ENCODE assay signal across 22 cellular contexts in genomic region chr6:139265512-139266190, GRCh38. TPM values are rescaled to one million over a fixed set of nuclear protein-coding genes. Genes with fewer than 3 reads are reported as not detected.
DNase-seq lines count a peak whose midpoint lies in the region; ATAC-seq, FAIRE-seq and TF ChIP-seq lines count a peak whose summit lies in the region.
"Had no signal": no experiment of that assay in that cellular context is flagged by ENCODE, and none has a peak within 500 bp of the region (broad histone marks: within the 10 kb centered on the region; RNA-seq: fewer than 3 reads in every experiment).

No MANE protein-coding gene starts in this region.

- in situ Hi-C loops in HepG2 (cut with HindIII; ENCODE audit: extremely low pct_ligation_motif_present, low pct_unique_long_range_greater_than_20kb) (no loop called here), K562 (cut with MboI) (no loop called here)

- H4K20me1 ChIP-seq in HepG2 (ENCODE audit: insufficient read depth, low read length), result no peaks in the 10 kb centered on the region
- H4K20me1 ChIP-seq in Karpas-422 (ENCODE audit: insufficient read depth, low read depth, low read length), result no peaks in the 10 kb centered on the region
- H4K20me1 ChIP-seq in K562 (replicated peaks; ENCODE audit: control insufficient read depth, insufficient read depth, low read length), result no peaks in the 10 kb centered on the region

- no peak for TF ChIP-seq CTCF in right lobe of liver (IDR thresholded peaks at IDR 0.05)
- TF ChIP-seq CTCF in HepG2 (CRISPR knock-in tag; IDR thresholded peaks at IDR 0.05), result no peak
- no peak for TF ChIP-seq CTCF in K562 (IDR thresholded peaks at IDR 0.05 in 2 of 3, conservative IDR thresholded peaks at IDR 0.05 in 1 of 3; ENCODE audit: insufficient read depth in 2 of 3, low read depth in 1 of 3, low read length in 3 of 3)

- H3K9me2 ChIP-seq in Karpas-422 (replicated peaks; ENCODE audit: insufficient read depth, low read length), result no peaks in the 10 kb centered on the region

- H3K36me3 ChIP-seq in right lobe of liver (no peaks in the 10 kb centered on the region), HepG2 (replicated peaks in 1 of 2; ENCODE audit: control insufficient read depth in 1 of 2, insufficient read depth in 2 of 2, low read length in 2 of 2) (no peaks in the 10 kb centered on the region), Karpas-422 (ENCODE audit: insufficient read depth, low read length) (peaks cover 6% of the 10 kb centered on the region), K562 (ENCODE audit: control insufficient read depth, insufficient read depth, low read length) (no peaks in the 10 kb centered on the region)
- H3K36me3 ChIP-seq: SJSA1 had no signal

- no peaks in the 10 kb centered on the region for H3K9me1 ChIP-seq in K562 (ENCODE audit: control insufficient read depth, insufficient read depth, low read length)

- BruUV-seq in HepG2 (replicated peaks; lab: Mats Ljungman, UMichigan), result no TSS peak
- BruUV-seq in K562 (replicated peaks; lab: Mats Ljungman, UMichigan), result no TSS peak

- H3K9ac ChIP-seq in HepG2 (ENCODE audit: insufficient read depth, low read depth, low read length) (no peak overlapping the region), Karpas-422 (ENCODE audit: low read length) (peak overlapping the region; percentile 65), K562 (ENCODE audit: insufficient read depth in 1 of 2, low read depth in 2 of 2, low read length in 2 of 2) (no peak overlapping the region)

- H3K27me3 ChIP-seq in right lobe of liver, result no peaks in the 10 kb centered on the region
- H3K27me3 ChIP-seq in HepG2 (ENCODE audit: control insufficient read depth in 1 of 2, insufficient read depth in 2 of 2, low read length in 2 of 2), result 0 out of 5 replicates have a peak, but pooled peaks cover 0 to 3% of the 10 kb centered on the region in 2 experiments
- H3K27me3 ChIP-seq in Karpas-422 (ENCODE audit: low read length), result no peaks in the 10 kb centered on the region
- H3K27me3 ChIP-seq in K562 (ENCODE audit: control insufficient read depth in 2 of 2, insufficient read depth in 2 of 2, low read length in 2 of 2), result peaks cover 11 to 20% of the 10 kb centered on the region in 2 experiments; a peak in 2 of 5 replicates
- H3K27me3 ChIP-seq: SJSA1 had no signal

- FAIRE-seq in HepG2 (lab: Jason Lieb, UNC) (no peak), K562 (lab: Jason Lieb, UNC) (no peak)
- FAIRE-seq: GM12878, H54 had no signal

- DNase-seq in right lobe of liver, result no peak
- no peak for DNase-seq in HepG2 (ENCODE audit: low spot score)
- peak; percentile 83 for DNase-seq in Karpas-422
- no peak for DNase-seq in K562 (ENCODE audit: extremely low read depth in 1 of 4, low spot score in 3 of 4)
- no peak for DNase-seq in OCI-M2 (lab: John Stamatoyannopoulos, UW; ENCODE audit: unreplicated experiment)
- DNase-seq: ACHN; CD4-positive, alpha-beta T cell; DMS153; EL; Kasumi-1; NCI-H1092 treated with DMSO at 0.1 percent for 48 hours; NCI-H146; NCI-H2081; NCI-H2227 treated with DMSO at 0.1 percent for 48 hours; NCI-H524 treated with DMSO at 0.1 percent for 48 hours; T-helper 2 cell had no signal

- CTCF ChIA-PET in HepG2 (lab: Yijun Ruan, JAX; ENCODE audit: low intra/inter-chr PET ratio, low total read pairs) (no interaction called here), K562 (lab: Yijun Ruan, JAX; ENCODE audit: low intra/inter-chr PET ratio) (no interaction called here)

- TF ChIP-seq EP300 in HepG2 (IDR thresholded peaks at IDR 0.05; ENCODE audit: low read depth in 2 of 2, low read length in 2 of 2) (no peak), HepG2 (CRISPR knock-in tag; IDR thresholded peaks at IDR 0.05; ENCODE audit: borderline replicate concordance) (no peak), K562 (IDR thresholded peaks at IDR 0.05; ENCODE audit: low read length) (no peak)

- H2AFZ ChIP-seq in HepG2 (ENCODE audit: low read length) (no peak overlapping the region), Karpas-422 (ENCODE audit: low read length) (no peak overlapping the region; the same call in 1 of the 2 replicates), K562 (ENCODE audit: low read depth, low read length) (no peak overlapping the region)

- TF ChIP-seq POLR2A in right lobe of liver (IDR thresholded peaks at IDR 0.05) (no peak), HepG2 (IDR thresholded peaks at IDR 0.05; ENCODE audit: insufficient read depth in 1 of 2, low read depth in 2 of 2, low read length in 2 of 2) (no peak), K562 (conservative IDR thresholded peaks at IDR 0.05) (no peak)

- no peak overlapping the region for H3K4me3 ChIP-seq in right lobe of liver
- no peak overlapping the region for H3K4me3 ChIP-seq in HepG2 (replicated peaks in 1 of 3; ENCODE audit: insufficient read depth in 1 of 3, low read depth in 2 of 3, low read length in 3 of 3)
- peak overlapping the region; percentile 22; the same call in 1 of the 2 replicates for H3K4me3 ChIP-seq in Karpas-422 (ENCODE audit: low read length)
- H3K4me3 ChIP-seq in K562, result no peak overlapping the region
- H3K4me3 ChIP-seq: GM12878, SJSA1 had no signal

- intact Hi-C loops in right lobe of liver (cut with DNase I) (no loop called here), HepG2 (cut with micrococcal nuclease; ENCODE audit: unreplicated experiment) (no loop called here), K562 (cut with micrococcal nuclease) (no loop called here)

- H3K4me2 ChIP-seq in HepG2 (ENCODE audit: low read depth, low read length) (no peak overlapping the region), Karpas-422 (ENCODE audit: low read depth, low read length, poor library complexity, severe bottlenecking) (peak overlapping the region; percentile 82), K562 (ENCODE audit: insufficient read depth, low read length) (no peak overlapping the region)

- ATAC-seq in right lobe of liver (peak; percentile 45 to 87 (median 79)), HepG2 (no peak), K562 (no peak), GM19463 (IDR thresholded peaks at IDR 0.05; ENCODE audit: unreplicated experiment) (no peak), GM18907 (IDR thresholded peaks at IDR 0.05; ENCODE audit: unreplicated experiment) (no peak)
- ATAC-seq: GM12878, Panc1 had no signal

- POLR2A ChIA-PET in HepG2 (lab: Yijun Ruan, JAX), result no interaction called here
- POLR2A ChIA-PET in K562 (lab: Yijun Ruan, JAX), result interaction anchor here (0.5 to 1.4 kb wide), 3 partner anchors 10 to 1507 kb away, joined by 3 to 4 read pairs (median 3); no protein-coding TSS in a partner anchor

- H3K4me1 ChIP-seq in right lobe of liver, result peaks cover 0 to 4% (median 0%) of the 10 kb centered on the region in 4 donors
- H3K4me1 ChIP-seq in HepG2 (ENCODE audit: insufficient read depth, low read length), result no peaks in the 10 kb centered on the region
- H3K4me1 ChIP-seq in Karpas-422 (ENCODE audit: low read length), result peaks cover 85% of the 10 kb centered on the region
- no peaks in the 10 kb centered on the region for H3K4me1 ChIP-seq in K562 (replicated peaks in 1 of 2; ENCODE audit: control insufficient read depth in 2 of 2, insufficient read depth in 2 of 2, low read length in 2 of 2)

- H3K9me3 ChIP-seq in right lobe of liver (no peaks in the 10 kb centered on the region), HepG2 (ENCODE audit: low read length) (no peaks in the 10 kb centered on the region), Karpas-422 (ENCODE audit: low read length) (no peaks in the 10 kb centered on the region), K562 (replicated peaks; ENCODE audit: control insufficient read depth, insufficient read depth, low read depth, low read length) (no peaks in the 10 kb centered on the region)
- H3K9me3 ChIP-seq: SJSA1 had no signal

- TF ChIP-seq RAD21 in HepG2 (CRISPR knock-in tag; IDR thresholded peaks at IDR 0.05) (no peak), K562 (CRISPR knock-in tag; conservative IDR thresholded peaks at IDR 0.05 in 1 of 2, IDR thresholded peaks at IDR 0.05 in 1 of 2) (no peak)

- H3K27ac ChIP-seq in right lobe of liver, result no peak overlapping the region
- no peak overlapping the region for H3K27ac ChIP-seq in HepG2 (ENCODE audit: extremely low read length, insufficient read depth, low read length)
- peak overlapping the region; percentile 97 for H3K27ac ChIP-seq in Karpas-422 (ENCODE audit: low read length)
- H3K27ac ChIP-seq in K562 (ENCODE audit: extremely low read depth, low read depth, low read length), result no peak overlapping the region
- H3K27ac ChIP-seq: SJSA1 had no signal

- H3K79me2 ChIP-seq in HepG2 (ENCODE audit: insufficient read depth, low read length), result no peaks in the 10 kb centered on the region
- H3K79me2 ChIP-seq in Karpas-422 (ENCODE audit: low read length), result peaks cover 38% of the 10 kb centered on the region
- no peaks in the 10 kb centered on the region for H3K79me2 ChIP-seq in K562 (ENCODE audit: control insufficient read depth, insufficient read depth, low read length)

- 89% methylated on average over 2 of the region's 2 CpGs for WGBS in right lobe of liver (ENCODE audit: insufficient coverage, low coverage, low lambda C conversion rate, missing lambda C conversion rate)
- WGBS in HepG2 (ENCODE audit: low lambda C conversion rate), result 50% methylated on average over 2 of the region's 2 CpGs
- WGBS in K562 (ENCODE audit: insufficient coverage, low coverage, missing lambda C conversion rate), result 2% methylated on average over 2 of the region's 2 CpGs

RNA-seq across cellular contexts. Expression of gene TXLNB, which starts 26.1 kb away (rescaled TPM):
- under 1 TPM; 0.04 to 0.50 (median 0.14) TPM for total RNA-seq in right lobe of liver
- total RNA-seq in HepG2 (2016; rRNA removed; fragmentation: Illumina TruSeq; extraction: Trizol), result not detected in 2 replicates
- total RNA-seq in HepG2 (2016; cell fraction: cytosol; rRNA removed; fragmentation: Illumina TruSeq; extraction: Trizol; ENCODE audit: low read depth), result not detected in 2 replicates
- not detected in 2 replicates for total RNA-seq in HepG2 (2016; cell fraction: insoluble cytoplasmic fraction; rRNA removed; fragmentation: Illumina TruSeq; extraction: Trizol)
- not detected in 2 replicates for total RNA-seq in HepG2 (2016; cell fraction: membrane; rRNA removed; fragmentation: Illumina TruSeq; extraction: Trizol)
- total RNA-seq in HepG2 (2016; cell fraction: nucleus; rRNA removed; fragmentation: Illumina TruSeq; extraction: Trizol), result not detected in 2 replicates
- not detected in 2 replicates for polyA plus RNA-seq in HepG2 (2011; rRNA removed)
- 0.01 TPM in 1 of 2 replicates, not detected in the other for polyA plus RNA-seq in HepG2 (2011; cell fraction: cytosol; rRNA removed)
- not detected in 2 replicates for polyA plus RNA-seq in HepG2 (2011; cell fraction: nucleus; rRNA removed)
- not detected in 2 replicates for polyA plus RNA-seq in HepG2 (2012)
- not detected in 2 replicates for polyA plus RNA-seq in HepG2 (2016; cell fraction: cytosol; fragmentation: Illumina TruSeq; extraction: Trizol; ENCODE audit: low read depth)
- polyA plus RNA-seq in HepG2 (2016; cell fraction: insoluble cytoplasmic fraction; fragmentation: Illumina TruSeq; extraction: Trizol; ENCODE audit: low read depth), result not detected in 2 replicates
- polyA plus RNA-seq in HepG2 (2016; cell fraction: membrane; fragmentation: Illumina TruSeq; extraction: Trizol; ENCODE audit: low read depth), result not detected in 2 replicates
- polyA plus RNA-seq in HepG2 (2016; cell fraction: nucleus; fragmentation: Illumina TruSeq; extraction: Trizol; ENCODE audit: insufficient read depth, low read depth), result not detected in 2 replicates
- not detected in 2 replicates for polyA minus RNA-seq in HepG2 (2011; rRNA and poly(A)+ RNA removed; ENCODE audit: low replicate concordance)
- not detected in 2 replicates for polyA minus RNA-seq in HepG2 (2011; cell fraction: cytosol; rRNA and poly(A)+ RNA removed)
- not detected in 2 replicates for polyA minus RNA-seq in HepG2 (2011; cell fraction: nucleus; rRNA and poly(A)+ RNA removed)
- total RNA-seq in Karpas-422 (2014; rRNA removed; shearing (Covaris generic); ENCODE audit: low replicate concordance), result 14.6 and 16.3 TPM in 2 replicates
- total RNA-seq in K562 (2011; cell fraction: chromatin; rRNA removed; ENCODE audit: low replicate concordance), result not detected in 2 replicates
- total RNA-seq in K562 (2011; cell fraction: nucleolus; rRNA removed), result not detected in 2 replicates
- total RNA-seq in K562 (2011; cell fraction: nucleoplasm; rRNA removed), result not detected in 2 replicates
- total RNA-seq in K562 (2014; rRNA removed), result not detected in 2 replicates
- not detected in 2 replicates for total RNA-seq in K562 (2014; rRNA removed; fragmentation: Illumina TruSeq; extraction: Trizol)
- total RNA-seq in K562 (2015; rRNA removed; fragmentation: Illumina TruSeq; extraction: Trizol), result not detected in 2 replicates
- total RNA-seq in K562 (2021), result not detected in 2 replicates
- not detected in 2 replicates for polyA plus RNA-seq in K562 (2011; rRNA removed)
- polyA plus RNA-seq in K562 (2011; cell fraction: cytosol; rRNA removed), result not detected in 2 replicates
- not detected in 2 replicates for polyA plus RNA-seq in K562 (2011; cell fraction: nucleus; rRNA removed)
- polyA plus RNA-seq in K562 (2012), result not detected in 2 replicates
- not detected in 2 replicates for polyA plus RNA-seq in K562 (2014; fragmentation: Illumina TruSeq; extraction: Trizol)
- polyA plus RNA-seq in K562 (2014; fragmentation: Nextera tagmentation; extraction: Ambion mirVana), result not detected
- not detected in 2 replicates for polyA plus RNA-seq in K562 (2014; rRNA removed)
- not detected in 2 replicates for polyA minus RNA-seq in K562 (2011; rRNA and poly(A)+ RNA removed)
- polyA minus RNA-seq in K562 (2011; cell fraction: cytosol; rRNA and poly(A)+ RNA removed), result not detected in 2 replicates
- polyA minus RNA-seq in K562 (2011; cell fraction: nucleus; rRNA and poly(A)+ RNA removed), result not detected in 2 replicates
- total RNA-seq: SJSA1 had no signal

Comparison
In these comparisons a context has a peak if more than half of its experiments do, and no peak if none do; other contexts are left out.
1. ATAC-seq: peak in right lobe of liver (4 of 4); none in HepG2 (single experiment), K562 (single experiment), GM19463 (single experiment) and GM18907 (single experiment).
2. RNA of gene TXLNB, which starts 26.1 kb away (total RNA-seq): 14.6 to 16.3 TPM in Karpas-422; 0.04 to 0.50 TPM in right lobe of liver, not detected in HepG2 and not detected in K562; every median in the first group is over 10 times any median in the second.